8 cellular contexts compared by ENCODE assay signal in genomic region chr9:91423785-91424402, GRCh38. TPM values are rescaled to one million over a fixed set of nuclear protein-coding genes. Genes with fewer than 3 reads are reported as not detected.
DNase-seq lines count a peak whose midpoint lies in the region; ATAC-seq and TF ChIP-seq lines count a peak whose summit lies in the region.

NFIL3 (minus strand) TSS chr9:91423832; CDS start chr9:91410734, 13,098 bp downstream.

- H3K27me3 ChIP-seq in duodenal mucosa (ENCODE audit: control insufficient read depth in 1 of 2, insufficient read depth in 2 of 2, low read length in 2 of 2), result no peaks in the 10 kb centered on the region

- intact Hi-C loops in activated CD4-positive, alpha-beta memory T cell treated with anti-CD3 and anti-CD28 coated beads for 36 hours (cut with micrococcal nuclease), result loop anchor here (1.0 to 2.0 kb wide), 3 partner anchors 179 to 323 kb away; no protein-coding TSS in a partner anchor
- intact Hi-C loops in lower leg skin (cut with DNase I; ENCODE audit: low total_unique reads), result loop anchor here (10.0 kb wide), 2 partner anchors 229 to 439 kb away; no protein-coding TSS in a partner anchor

- 0% methylated on average over 15 to 22 of the region's 92 CpGs for WGBS in lower leg skin, 2 donors

- H3K4me3 Mint-ChIP-seq in activated CD4-positive, alpha-beta memory T cell treated with anti-CD3 and anti-CD28 coated beads for 36 hours, result peak within 1 kb of the TSS; percentile 98

- H3K9me3 ChIP-seq in duodenal mucosa (ENCODE audit: control insufficient read depth in 1 of 2, low read length in 2 of 2), result no peaks in the 10 kb centered on the region

- in situ Hi-C loops in GM18951 (cut with MboI; ENCODE audit: low sequenced_read_pairs, unreplicated experiment), result no loop called here

- TF ChIP-seq CTCF in lower leg skin (IDR thresholded peaks at IDR 0.05), result no peak

- POLR2A ChIA-PET in activated CD4-positive, alpha-beta memory T cell treated with anti-CD3 and anti-CD28 coated beads for 36 hours (lab: Charles Lee), result interaction anchor here (0.5 to 8.6 kb wide), 20 partner anchors 8 to 457 kb away, joined by 3 to 83 read pairs (median 6); partner anchors contain the start of gene AUH

- DNase-seq in AG08395 (ENCODE audit: low spot score) (peak; percentile 90), NCI-H526 treated with DMSO at 0.1 percent for 48 hours (lab: John Stamatoyannopoulos, UW) (peak; percentile 30), lower leg skin (ENCODE audit: low spot score in 2 of 2) (peak; percentile 64 to 96)
- DNase-seq in activated CD4-positive, alpha-beta memory T cell treated with anti-CD3 and anti-CD28 coated beads for 36 hours, result peak; percentile 79
- DNase-seq in stimulated activated CD4-positive, alpha-beta T cell treated with anti-CD3 and anti-CD28 coated beads, Interleukin-4, amount 100 ng/mL, for 4 hours, result peak; percentile 54 to 72

- CTCF ChIA-PET in activated CD4-positive, alpha-beta memory T cell treated with anti-CD3 and anti-CD28 coated beads for 36 hours (lab: Charles Lee), result interaction anchor here (0.6 to 7.3 kb wide), 6 partner anchors 10 to 509 kb away, joined by 3 to 84 read pairs (median 17); no protein-coding TSS in a partner anchor

- peaks cover 4% of the 10 kb centered on the region for H3K27me3 Mint-ChIP-seq in activated CD4-positive, alpha-beta memory T cell treated with anti-CD3 and anti-CD28 coated beads for 36 hours

- no peaks in the 10 kb centered on the region for H3K9me3 Mint-ChIP-seq in activated CD4-positive, alpha-beta memory T cell treated with anti-CD3 and anti-CD28 coated beads for 36 hours

- H3K36me3 ChIP-seq in duodenal mucosa (ENCODE audit: control insufficient read depth in 1 of 2, insufficient read depth in 2 of 2, low read length in 2 of 2), result no peaks in the 10 kb centered on the region

- H3K27ac ChIP-seq in duodenal mucosa (ENCODE audit: low read depth, low read length), result peak within 1 kb of the TSS; percentile 90

- H3K4me1 Mint-ChIP-seq in activated CD4-positive, alpha-beta memory T cell treated with anti-CD3 and anti-CD28 coated beads for 36 hours (ENCODE audit: low read depth), result peaks cover 63% of the 10 kb centered on the region

- H3K36me3 Mint-ChIP-seq in activated CD4-positive, alpha-beta memory T cell treated with anti-CD3 and anti-CD28 coated beads for 36 hours, result peaks cover 25% of the 10 kb centered on the region

- H3K4me1 ChIP-seq in duodenal mucosa (ENCODE audit: control insufficient read depth in 1 of 2, insufficient read depth in 2 of 2, low read length in 2 of 2), result peaks cover 21 to 26% of the 10 kb centered on the region in 2 donors

- peak; percentile 69 for ATAC-seq in HG03196 (IDR thresholded peaks at IDR 0.05; ENCODE audit: unreplicated experiment)

- H3K9ac ChIP-seq in duodenal mucosa (ENCODE audit: low read depth in 1 of 2, low read length in 2 of 2), result peak within 1 kb of the TSS; percentile 83 to 98

- peak within 1 kb of the TSS; percentile 93 for H3K27ac Mint-ChIP-seq in activated CD4-positive, alpha-beta memory T cell treated with anti-CD3 and anti-CD28 coated beads for 36 hours

- TF ChIP-seq POLR2A in GM18951 (IDR thresholded peaks at IDR 0.05; ENCODE audit: extremely low read depth, insufficient read depth, insufficient read length), result peak; percentile 46
- peak in 1 of 2 donors; percentile 51 for TF ChIP-seq POLR2A in lower leg skin (IDR thresholded peaks at IDR 0.05)

- H3K4me3 ChIP-seq in duodenal mucosa (ENCODE audit: low read depth in 1 of 2, low read length in 2 of 2), result peak within 1 kb of the TSS; percentile 87 to 88
- H3K4me3 ChIP-seq in lower leg skin (ENCODE audit: low read depth, poor library complexity, severe bottlenecking), result peak within 1 kb of the TSS; percentile 88

RNA-seq across cellular contexts. Expression of gene NFIL3, which starts in this region (rescaled TPM):
- 100 to 1,000 TPM; 102 to 104 TPM for total RNA-seq in activated CD4-positive, alpha-beta memory T cell treated with anti-CD3 and anti-CD28 coated beads for 36 hours
- total RNA-seq in lower leg skin, result 10 to 100 TPM; 23.5 to 42.5 (median 37.6) TPM

Comparison
In these comparisons a context has a peak if more than half of its experiments do, and no peak if none do; other contexts are left out.
1. Peak in every context shown above with its lines: DNase-seq, ATAC-seq, H3K4me3 ChIP-seq and H3K27ac ChIP-seq.
2. DNase-seq: peak in every context shown above with its lines; median percentile 90 in AG08395; 80 in lower leg skin; 79 in activated CD4-positive, alpha-beta memory T cell treated with anti-CD3 and anti-CD28 coated beads for 36 hours; 63 in stimulated activated CD4-positive, alpha-beta T cell treated with anti-CD3 and anti-CD28 coated beads, Interleukin-4, amount 100 ng/mL, for 4 hours; 30 in NCI-H526 treated with DMSO at 0.1 percent for 48 hours.